Comparison of ENCODE assay signal across 1 cellular context in the genomic region with DNA sequence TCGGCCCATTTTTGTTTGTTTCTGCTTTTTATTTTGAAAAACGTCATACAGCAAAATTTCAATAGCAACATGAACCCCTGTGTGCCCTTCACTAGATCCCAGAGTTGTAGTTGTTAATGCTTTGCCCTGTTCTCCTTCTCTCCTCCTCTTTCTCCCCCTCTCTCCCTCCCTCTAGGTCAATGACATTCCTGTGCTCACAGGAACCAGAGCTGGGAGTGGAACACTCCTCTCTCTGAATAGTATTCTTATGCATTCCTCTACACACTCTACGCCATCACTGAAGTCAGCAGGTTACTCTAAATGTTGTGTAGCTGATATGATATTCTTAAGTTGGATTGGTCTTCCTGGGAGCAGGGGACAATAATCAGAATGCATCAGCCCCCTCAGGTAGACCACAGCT.
TF ChIP-seq lines count a peak whose summit lies in the region.

No MANE protein-coding gene starts in this region.

TF ChIP-seq in GM23338, 12 proteins besides CTCF, POLR2A, EP300 and RAD21 (continued from another document):
- TF ChIP-seq, protein P1, sequence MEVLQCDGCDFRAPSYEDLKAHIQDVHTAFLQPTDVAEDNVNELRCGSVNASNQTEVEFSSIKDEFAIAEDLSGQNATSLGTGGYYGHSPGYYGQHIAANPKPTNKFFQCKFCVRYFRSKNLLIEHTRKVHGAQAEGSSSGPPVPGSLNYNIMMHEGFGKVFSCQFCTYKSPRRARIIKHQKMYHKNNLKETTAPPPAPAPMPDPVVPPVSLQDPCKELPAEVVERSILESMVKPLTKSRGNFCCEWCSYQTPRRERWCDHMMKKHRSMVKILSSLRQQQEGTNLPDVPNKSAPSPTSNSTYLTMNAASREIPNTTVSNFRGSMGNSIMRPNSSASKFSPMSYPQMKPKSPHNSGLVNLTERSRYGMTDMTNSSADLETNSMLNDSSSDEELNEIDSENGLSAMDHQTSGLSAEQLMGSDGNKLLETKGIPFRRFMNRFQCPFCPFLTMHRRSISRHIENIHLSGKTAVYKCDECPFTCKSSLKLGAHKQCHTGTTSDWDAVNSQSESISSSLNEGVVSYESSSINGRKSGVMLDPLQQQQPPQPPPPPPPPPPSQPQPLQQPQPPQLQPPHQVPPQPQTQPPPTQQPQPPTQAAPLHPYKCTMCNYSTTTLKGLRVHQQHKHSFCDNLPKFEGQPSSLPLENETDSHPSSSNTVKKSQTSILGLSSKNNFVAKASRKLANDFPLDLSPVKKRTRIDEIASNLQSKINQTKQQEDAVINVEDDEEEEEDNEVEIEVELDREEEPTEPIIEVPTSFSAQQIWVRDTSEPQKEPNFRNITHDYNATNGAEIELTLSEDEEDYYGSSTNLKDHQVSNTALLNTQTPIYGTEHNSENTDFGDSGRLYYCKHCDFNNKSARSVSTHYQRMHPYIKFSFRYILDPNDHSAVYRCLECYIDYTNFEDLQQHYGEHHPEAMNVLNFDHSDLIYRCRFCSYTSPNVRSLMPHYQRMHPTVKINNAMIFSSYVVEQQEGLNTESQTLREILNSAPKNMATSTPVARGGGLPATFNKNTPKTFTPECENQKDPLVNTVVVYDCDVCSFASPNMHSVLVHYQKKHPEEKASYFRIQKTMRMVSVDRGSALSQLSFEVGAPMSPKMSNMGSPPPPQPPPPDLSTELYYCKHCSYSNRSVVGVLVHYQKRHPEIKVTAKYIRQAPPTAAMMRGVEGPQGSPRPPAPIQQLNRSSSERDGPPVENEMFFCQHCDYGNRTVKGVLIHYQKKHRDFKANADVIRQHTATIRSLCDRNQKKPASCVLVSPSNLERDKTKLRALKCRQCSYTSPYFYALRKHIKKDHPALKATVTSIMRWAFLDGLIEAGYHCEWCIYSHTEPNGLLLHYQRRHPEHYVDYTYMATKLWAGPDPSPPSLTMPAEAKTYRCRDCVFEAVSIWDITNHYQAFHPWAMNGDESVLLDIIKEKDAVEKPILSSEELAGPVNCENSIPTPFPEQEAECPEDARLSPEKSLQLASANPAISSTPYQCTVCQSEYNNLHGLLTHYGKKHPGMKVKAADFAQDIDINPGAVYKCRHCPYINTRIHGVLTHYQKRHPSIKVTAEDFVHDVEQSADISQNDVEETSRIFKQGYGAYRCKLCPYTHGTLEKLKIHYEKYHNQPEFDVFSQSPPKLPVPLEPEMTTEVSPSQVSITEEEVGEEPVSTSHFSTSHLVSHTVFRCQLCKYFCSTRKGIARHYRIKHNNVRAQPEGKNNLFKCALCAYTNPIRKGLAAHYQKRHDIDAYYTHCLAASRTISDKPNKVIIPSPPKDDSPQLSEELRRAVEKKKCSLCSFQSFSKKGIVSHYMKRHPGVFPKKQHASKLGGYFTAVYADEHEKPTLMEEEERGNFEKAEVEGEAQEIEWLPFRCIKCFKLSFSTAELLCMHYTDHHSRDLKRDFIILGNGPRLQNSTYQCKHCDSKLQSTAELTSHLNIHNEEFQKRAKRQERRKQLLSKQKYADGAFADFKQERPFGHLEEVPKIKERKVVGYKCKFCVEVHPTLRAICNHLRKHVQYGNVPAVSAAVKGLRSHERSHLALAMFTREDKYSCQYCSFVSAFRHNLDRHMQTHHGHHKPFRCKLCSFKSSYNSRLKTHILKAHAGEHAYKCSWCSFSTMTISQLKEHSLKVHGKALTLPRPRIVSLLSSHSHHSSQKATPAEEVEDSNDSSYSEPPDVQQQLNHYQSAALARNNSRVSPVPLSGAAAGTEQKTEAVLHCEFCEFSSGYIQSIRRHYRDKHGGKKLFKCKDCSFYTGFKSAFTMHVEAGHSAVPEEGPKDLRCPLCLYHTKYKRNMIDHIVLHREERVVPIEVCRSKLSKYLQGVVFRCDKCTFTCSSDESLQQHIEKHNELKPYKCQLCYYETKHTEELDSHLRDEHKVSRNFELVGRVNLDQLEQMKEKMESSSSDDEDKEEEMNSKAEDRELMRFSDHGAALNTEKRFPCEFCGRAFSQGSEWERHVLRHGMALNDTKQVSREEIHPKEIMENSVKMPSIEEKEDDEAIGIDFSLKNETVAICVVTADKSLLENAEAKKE (CRISPR knock-in tag; IDR thresholded peaks at IDR 0.05), result no peak
- TF ChIP-seq ZNF331 (CRISPR knock-in tag; IDR thresholded peaks at IDR 0.05; ENCODE audit: low read depth) (no peak), ZNF114 (CRISPR knock-in tag; IDR thresholded peaks at IDR 0.05) (no peak), STAT1 (IDR thresholded peaks at IDR 0.05; ENCODE audit: unreplicated experiment) (no peak), EZH2 (IDR thresholded peaks at IDR 0.05; ENCODE audit: low read depth, unreplicated experiment) (no peak), CREB1 (CRISPR knock-in tag; IDR thresholded peaks at IDR 0.05; ENCODE audit: low read depth) (no peak), EZH2phosphoT487 (IDR thresholded peaks at IDR 0.05; ENCODE audit: unreplicated experiment) (no peak), NANOG (IDR thresholded peaks at IDR 0.05; ENCODE audit: borderline replicate concordance) (no peak), POLR2AphosphoS5 (IDR thresholded peaks at IDR 0.05; ENCODE audit: low read depth) (no peak), JUNB (IDR thresholded peaks at IDR 0.05; ENCODE audit: unreplicated experiment) (no peak)
- TF ChIP-seq, protein P2, sequence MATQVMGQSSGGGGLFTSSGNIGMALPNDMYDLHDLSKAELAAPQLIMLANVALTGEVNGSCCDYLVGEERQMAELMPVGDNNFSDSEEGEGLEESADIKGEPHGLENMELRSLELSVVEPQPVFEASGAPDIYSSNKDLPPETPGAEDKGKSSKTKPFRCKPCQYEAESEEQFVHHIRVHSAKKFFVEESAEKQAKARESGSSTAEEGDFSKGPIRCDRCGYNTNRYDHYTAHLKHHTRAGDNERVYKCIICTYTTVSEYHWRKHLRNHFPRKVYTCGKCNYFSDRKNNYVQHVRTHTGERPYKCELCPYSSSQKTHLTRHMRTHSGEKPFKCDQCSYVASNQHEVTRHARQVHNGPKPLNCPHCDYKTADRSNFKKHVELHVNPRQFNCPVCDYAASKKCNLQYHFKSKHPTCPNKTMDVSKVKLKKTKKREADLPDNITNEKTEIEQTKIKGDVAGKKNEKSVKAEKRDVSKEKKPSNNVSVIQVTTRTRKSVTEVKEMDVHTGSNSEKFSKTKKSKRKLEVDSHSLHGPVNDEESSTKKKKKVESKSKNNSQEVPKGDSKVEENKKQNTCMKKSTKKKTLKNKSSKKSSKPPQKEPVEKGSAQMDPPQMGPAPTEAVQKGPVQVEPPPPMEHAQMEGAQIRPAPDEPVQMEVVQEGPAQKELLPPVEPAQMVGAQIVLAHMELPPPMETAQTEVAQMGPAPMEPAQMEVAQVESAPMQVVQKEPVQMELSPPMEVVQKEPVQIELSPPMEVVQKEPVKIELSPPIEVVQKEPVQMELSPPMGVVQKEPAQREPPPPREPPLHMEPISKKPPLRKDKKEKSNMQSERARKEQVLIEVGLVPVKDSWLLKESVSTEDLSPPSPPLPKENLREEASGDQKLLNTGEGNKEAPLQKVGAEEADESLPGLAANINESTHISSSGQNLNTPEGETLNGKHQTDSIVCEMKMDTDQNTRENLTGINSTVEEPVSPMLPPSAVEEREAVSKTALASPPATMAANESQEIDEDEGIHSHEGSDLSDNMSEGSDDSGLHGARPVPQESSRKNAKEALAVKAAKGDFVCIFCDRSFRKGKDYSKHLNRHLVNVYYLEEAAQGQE (IDR thresholded peaks at IDR 0.05; ENCODE audit: unreplicated experiment), result no peak
